ENCODE assay signal across 19 cellular contexts in genomic region chr5:125463441-125464092, GRCh38.
DNase-seq lines count a peak whose midpoint lies in the region; ATAC-seq and TF ChIP-seq lines count a peak whose summit lies in the region.
"Had no signal": no experiment of that assay in that cellular context is flagged by ENCODE, and none has a peak within 500 bp of the region (broad histone marks: within the 10 kb centered on the region; RNA-seq: fewer than 3 reads in every experiment).

No MANE protein-coding gene starts in this region.

- H3K9me3 ChIP-seq in Panc1 (ENCODE audit: control insufficient read depth, insufficient read depth, low read depth, low read length): no peaks in the 10 kb centered on the region
- H3K9me3 ChIP-seq: BE2C had no signal

- no peaks in the 10 kb centered on the region for H3K27me3 ChIP-seq in Panc1 (ENCODE audit: control insufficient read depth, insufficient read depth, low read length)
- H3K27me3 ChIP-seq: BE2C had no signal

- DNase-seq in DMS 273 (lab: John Stamatoyannopoulos, UW; ENCODE audit: unreplicated experiment) (peak; percentile 8), DMS 273 treated with DMSO at 0.1 percent for 48 hours (lab: John Stamatoyannopoulos, UW) (no peak), Panc1 (ENCODE audit: low read depth, low spot score) (no peak), dermis blood vessel endothelial cell (peak; percentile 27), mesothelial cell of epicardium (ENCODE audit: low spot score in 2 of 2, unreplicated experiment in 2 of 2) (no peak), NCI-H748 treated with DMSO at 0.1 percent for 48 hours (lab: John Stamatoyannopoulos, UW) (no peak), NCI-H524 treated with DMSO at 0.1 percent for 48 hours (lab: John Stamatoyannopoulos, UW) (no peak)
- DNase-seq: BE2C; CD4-positive, alpha-beta T cell; DMS79 treated with DMSO at 0.1 percent for 48 hours; H9; NCI-H1436 treated with DMSO at 0.1 percent for 48 hours; NCI-H2029 treated with DMSO at 0.1 percent for 48 hours; NCI-H2171 treated with DMSO at 0.1 percent for 48 hours; NCI-H510A treated with DMSO at 0.1 percent for 48 hours; SHP77 had no signal

- H3K4me1 Mint-ChIP-seq in mesothelial cell of epicardium: peaks cover 21% of the 10 kb centered on the region

- peaks cover 3% of the 10 kb centered on the region for H3K27me3 Mint-ChIP-seq in mesothelial cell of epicardium (ENCODE audit: low read depth)
- H3K27me3 Mint-ChIP-seq: CD4-positive, alpha-beta T cell had no signal

- no peaks in the 10 kb centered on the region for H3K36me3 Mint-ChIP-seq in mesothelial cell of epicardium

- H3K27ac Mint-ChIP-seq in mesothelial cell of epicardium: peak overlapping the region; percentile 36
- H3K27ac Mint-ChIP-seq: CD4-positive, alpha-beta T cell; H9 had no signal

- POLR2A ChIA-PET in Panc1 (lab: Charles Lee): no interaction called here

- TF ChIP-seq CTCF in Panc1 (IDR thresholded peaks at IDR 0.05) (no peak), mesothelial cell of epicardium (IDR thresholded peaks at IDR 0.05; ENCODE audit: unreplicated experiment) (no peak)

- H3K4me3 ChIP-seq in Panc1 (ENCODE audit: low read depth in 2 of 2, low read length in 2 of 2): no peak overlapping the region
- H3K4me3 ChIP-seq: K562 had no signal

- CTCF ChIA-PET in Panc1 (lab: Charles Lee): no interaction called here

- no peak for ATAC-seq in Panc1
- ATAC-seq in HG03571 (IDR thresholded peaks at IDR 0.05; ENCODE audit: unreplicated experiment): no peak
- ATAC-seq: K562 had no signal

- in situ Hi-C loops in Panc1 (cut with HindIII; ENCODE audit: low pct_unique_long_range_greater_than_20kb, low sequenced_read_pairs): no loop called here

- no TSS peak for BruUV-seq in Panc1 (replicated peaks; lab: Mats Ljungman, UMichigan)

- peak overlapping the region; percentile 55; the same call in 1 of the 2 replicates for H3K27ac ChIP-seq in Panc1 (ENCODE audit: low read length)
- H3K27ac ChIP-seq: 22Rv1 had no signal

- intact Hi-C loops in Panc1 (cut with micrococcal nuclease; ENCODE audit: unreplicated experiment): no loop called here

- H3K9me3 Mint-ChIP-seq in mesothelial cell of epicardium: peaks cover 11% of the 10 kb centered on the region

- H3K36me3 ChIP-seq in Panc1 (ENCODE audit: control insufficient read depth, insufficient read depth, low read length): no peaks in the 10 kb centered on the region
- H3K36me3 ChIP-seq: BE2C had no signal

- H3K4me3 Mint-ChIP-seq in mesothelial cell of epicardium: no peak overlapping the region
- H3K4me3 Mint-ChIP-seq: CD4-positive, alpha-beta T cell; H9 had no signal

- H3K4me1 ChIP-seq in Panc1 (ENCODE audit: control insufficient read depth, insufficient read depth, low read length): no peaks in the 10 kb centered on the region
- H3K4me1 ChIP-seq: BE2C had no signal

Comparison
In these comparisons a context has a peak if more than half of its experiments do, and no peak if none do; other contexts are left out.
1. DNase-seq: peak in DMS 273 (single experiment) and dermis blood vessel endothelial cell (single experiment); none in DMS 273 treated with DMSO at 0.1 percent for 48 hours (single experiment), Panc1 (single experiment), mesothelial cell of epicardium (0 of 2), NCI-H748 treated with DMSO at 0.1 percent for 48 hours (single experiment) and NCI-H524 treated with DMSO at 0.1 percent for 48 hours (single experiment).